1 cellular context compared by ENCODE assay signal in genomic region chr3:178271740-178272387, GRCh38.
A peak's percentile ranks its signal among the peaks of the same experiment; 100 is the strongest.
TF ChIP-seq lines count a peak whose summit lies in the region.

No MANE protein-coding gene starts in this region.

TF ChIP-seq in K562, 482 proteins besides CTCF, POLR2A, EP300 and RAD21 (continued from another document):
- TF ChIP-seq ZBTB40 (IDR thresholded peaks at IDR 0.05) (no peak), ZBTB40 (CRISPR knock-in tag; IDR thresholded peaks at IDR 0.05) (no peak), HNRNPLL (IDR thresholded peaks at IDR 0.05; ENCODE audit: low read depth, low read length, poor library complexity, severe bottlenecking) (no peak), DDX20 (tag; IDR thresholded peaks at IDR 0.05; ENCODE audit: low read depth) (no peak), MYC (IDR thresholded peaks at IDR 0.05; ENCODE audit: low read depth, low read length) (peak; percentile 64; the same call in 1 of the 2 replicates), MYC (CRISPR knock-in tag; IDR thresholded peaks at IDR 0.05; ENCODE audit: borderline replicate concordance, low read depth) (no peak)
